ENCODE assay signal across 16 cellular contexts in the genomic region with DNA sequence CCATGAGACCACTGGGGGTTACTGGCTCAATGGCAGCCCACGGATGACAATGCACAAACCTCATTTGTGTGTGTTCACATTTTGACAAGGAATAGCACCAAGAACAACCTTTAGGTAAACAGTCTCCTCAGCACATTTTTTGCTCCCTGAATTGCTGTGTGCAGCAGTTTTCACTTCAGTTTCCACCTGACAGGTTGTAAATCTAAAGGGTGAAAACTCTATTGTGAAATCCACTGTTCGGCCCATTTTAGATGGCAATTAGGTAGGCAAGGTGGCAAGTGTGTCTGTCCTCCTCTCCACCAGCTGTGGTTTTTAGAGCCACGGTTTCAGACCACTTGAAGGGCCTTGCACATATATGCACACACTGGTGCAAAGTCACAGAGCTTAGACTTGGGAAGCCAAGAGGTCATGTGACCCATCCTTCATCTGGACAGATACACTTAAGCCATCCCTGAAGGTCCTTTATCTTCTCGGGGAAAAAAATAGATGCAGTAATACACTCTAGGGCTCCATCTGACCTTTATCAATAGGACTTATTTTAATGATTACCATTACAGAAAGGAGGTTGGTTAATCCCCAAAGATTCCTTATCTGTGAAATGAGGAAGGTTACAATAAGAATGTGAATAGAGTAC. TPM values are rescaled to one million over a fixed set of nuclear protein-coding genes. Genes with fewer than 3 reads are reported as not detected.
"Had no signal": no experiment of that assay in that cellular context is flagged by ENCODE, and none has a peak within 500 bp of the region (broad histone marks: within the 10 kb centered on the region; RNA-seq: fewer than 3 reads in every experiment).

No MANE protein-coding gene starts in this region.

- H3K27ac ChIP-seq: brain microvascular endothelial cell, esophagus muscularis mucosa, left ventricle myocardium inferior, thoracic aorta had no signal

- FAIRE-seq: keratinocyte had no signal

- H3K27me3 ChIP-seq: brain microvascular endothelial cell, esophagus muscularis mucosa had no signal

- ATAC-seq: natural killer cell, sciatic nerve had no signal

- H3K9me3 ChIP-seq: esophagus muscularis mucosa, left ventricle myocardium inferior, thoracic aorta had no signal

- DNase-seq: activated CD4-positive, alpha-beta T cell treated with anti-CD3 and anti-CD28 coated beads, Interleukin-2, amount 10 ng/mL, durations not matched to agents 7 days and 5 days; activated CD8-positive, alpha-beta memory T cell treated with anti-CD3 and anti-CD28 coated beads for 24 hours; activated naive CD8-positive, alpha-beta T cell treated with anti-CD3 and anti-CD28 coated beads, Interleukin-2, amount 10 ng/mL, durations not matched to agents 7 days and 5 days; anterior cingulate cortex; brain microvascular endothelial cell; cortex of kidney; effector CD4-positive, alpha-beta T cell; left ventricle myocardium inferior; natural killer cell; occipital lobe had no signal

- H3K4me3 ChIP-seq: esophagus muscularis mucosa, left ventricle myocardium inferior, thoracic aorta had no signal

- H3K4me1 ChIP-seq: esophagus muscularis mucosa, left ventricle myocardium inferior had no signal

- H3K36me3 ChIP-seq: brain microvascular endothelial cell, esophagus muscularis mucosa, left ventricle myocardium inferior, thoracic aorta had no signal

RNA-seq across cellular contexts. Expression of a gene that starts 23.2 kb away (rescaled TPM):
- total RNA-seq: left ventricle myocardium inferior, urinary bladder had no signal

RNA-seq across cellular contexts. Expression of a gene that starts 30.5 kb away (rescaled TPM):
- total RNA-seq: activated CD4-positive, alpha-beta T cell treated with anti-CD3 and anti-CD28 coated beads, Interleukin-2, amount 10 ng/mL, durations not matched to agents 7 days and 5 days; progenitor cell of endocrine pancreas; thoracic aorta; urinary bladder had no signal
